8 cellular contexts compared by ENCODE assay signal in genomic region chr2:97740590-97741182, GRCh38. TPM values are rescaled to one million over a fixed set of nuclear protein-coding genes. Genes with fewer than 3 reads are reported as not detected.
A peak's percentile ranks its signal among the peaks of the same experiment; 100 is the strongest.
DNase-seq lines count a peak whose midpoint lies in the region; ATAC-seq, FAIRE-seq and TF ChIP-seq lines count a peak whose summit lies in the region.

No MANE protein-coding gene starts in this region.

- DNase-seq in activated gamma-delta T cell treated with Interleukin-2 at 50 U/mL for 16 hours, result peak; percentile 29
- no peak for DNase-seq in activated gamma-delta T cell (lab: John Stamatoyannopoulos, UW)
- DNase-seq in NCI-H1105 (lab: John Stamatoyannopoulos, UW), result peak; percentile 69
- peak; percentile 28 for DNase-seq in SW480 (ENCODE audit: low spot score)
- DNase-seq in cerebellar cortex (ENCODE audit: low spot score), result peak; percentile 14
- peak; percentile 48 for DNase-seq in lung (ENCODE audit: low spot score)
- peak; percentile 56 for DNase-seq in urothelium cell line (ENCODE audit: low spot score)

- peaks cover 0 to 2% of the 10 kb centered on the region in 2 donors for H3K9me3 ChIP-seq in lung (ENCODE audit: control insufficient read depth in 2 of 2, insufficient read depth in 1 of 2, low read length in 1 of 2)

- peaks cover 0 to 9% of the 10 kb centered on the region in 2 donors for H3K4me1 ChIP-seq in lung (ENCODE audit: control insufficient read depth in 2 of 2, insufficient read depth in 2 of 2, low read length in 2 of 2)

- no peaks in the 10 kb centered on the region for H3K27me3 ChIP-seq in lung (ENCODE audit: control insufficient read depth, insufficient read depth)

- 27 to 32% methylated on average over 19 of the region's 19 CpGs for WGBS in lung, 2 donors

- peak; percentile 33 for TF ChIP-seq CTCF in lung (IDR thresholded peaks at IDR 0.05; ENCODE audit: control extremely low read depth, extremely low read depth)

- no peak overlapping the region for H3K27ac ChIP-seq in lung (ENCODE audit: low read depth in 1 of 2, low read length in 1 of 2)

- H3K4me3 ChIP-seq in lung, result no peak overlapping the region

- FAIRE-seq in urothelium cell line (lab: Jason Lieb, UNC), result no peak

- H3K36me3 ChIP-seq in lung (ENCODE audit: control insufficient read depth in 2 of 2, insufficient read depth in 2 of 2, low read length in 2 of 2), result peaks cover 0 to 4% of the 10 kb centered on the region in 2 donors

- no peak for ATAC-seq in lung (ENCODE audit: insufficient read depth, low FRiP score)
- ATAC-seq in HG03520 (IDR thresholded peaks at IDR 0.05; ENCODE audit: unreplicated experiment), result no peak

RNA-seq across cellular contexts. Expression of gene ZAP70, which starts 27.3 kb away (rescaled TPM):
- 1 to 10 TPM; 5.1 to 5.6 TPM for total RNA-seq in lung
- 1 to 10 TPM; 5.4 to 8.3 TPM for polyA plus RNA-seq in lung
